In genomic region chr19:41229338-41229737, GRCh38 we compare ENCODE assay signal across 8 cellular contexts. TPM values are rescaled to one million over a fixed set of nuclear protein-coding genes. Genes with fewer than 3 reads are reported as not detected.
DNase-seq lines count a peak whose midpoint lies in the region; ATAC-seq and TF ChIP-seq lines count a peak whose summit lies in the region.
"Not testable (repeated sequence)": the region's sequence is repeated elsewhere in the genome, so short reads cannot be mapped to it uniquely, and the experiment has no call there.
"Had no signal": no experiment of that assay in that cellular context is flagged by ENCODE, and none has a peak within 500 bp of the region (broad histone marks: within the 10 kb centered on the region; RNA-seq: fewer than 3 reads in every experiment).

No MANE protein-coding gene starts in this region.

- peaks cover 17% of the 10 kb centered on the region for H3K36me3 Mint-ChIP-seq in MCF 10A (ENCODE audit: insufficient read depth, unreplicated experiment)

- H3K4me1 ChIP-seq in HCT116 (ENCODE audit: control insufficient read depth in 1 of 2, insufficient read depth in 2 of 2, low read length in 2 of 2) (peaks cover 43 to 62% of the 10 kb centered on the region in 2 experiments), SK-N-SH (ENCODE audit: control insufficient read depth in 1 of 2, insufficient read depth in 2 of 2, low read depth in 1 of 2, low read length in 1 of 2) (peaks cover 0 to 20% of the 10 kb centered on the region in 2 experiments; a peak in 2 of 4 replicates), mesenchymal stem cell (ENCODE audit: control insufficient read depth, insufficient read depth, low read depth, low read length) (peaks cover 27% of the 10 kb centered on the region)

- H3K36me3 ChIP-seq in HCT116 (ENCODE audit: control insufficient read depth in 1 of 2, insufficient read depth in 2 of 2, low read length in 2 of 2) (peaks cover 0 to 24% of the 10 kb centered on the region in 2 experiments; a peak in 2 of 4 replicates), SK-N-SH (replicated peaks in 1 of 2; ENCODE audit: control insufficient read depth in 1 of 2, insufficient read depth in 2 of 2, low read length in 1 of 2) (peaks cover 3 to 60% of the 10 kb centered on the region in 2 experiments), mesenchymal stem cell (ENCODE audit: control insufficient read depth in 1 of 2, insufficient read depth in 2 of 2, low read depth in 1 of 2, low read length in 2 of 2) (peaks cover 61 to 69% of the 10 kb centered on the region in 2 experiments)

- H4K20me1 ChIP-seq in HCT116 (ENCODE audit: insufficient read depth); SK-N-SH (ENCODE audit: insufficient read depth): not testable (repeated sequence)

- ATAC-seq in HCT116: not testable (repeated sequence)

- not testable (repeated sequence) for H3K27ac Mint-ChIP-seq in MCF 10A (ENCODE audit: low read depth, unreplicated experiment)

- not testable (repeated sequence) for H3K4ac ChIP-seq in mesenchymal stem cell (ENCODE audit: low read depth in 1 of 2, low read length in 2 of 2)

- H3K4me3 ChIP-seq in HCT116 (replicated peaks in 1 of 2; ENCODE audit: low read depth in 1 of 2, low read length in 2 of 2); SK-N-SH (ENCODE audit: low read depth in 2 of 2, low read length in 1 of 2); mesenchymal stem cell (ENCODE audit: insufficient read depth in 1 of 2, low read depth in 1 of 2, low read length in 2 of 2): not testable (repeated sequence)

- intact Hi-C loops in HCT116 (cut with micrococcal nuclease): loop anchor here (5.0 kb wide), 1 partner anchor 33 kb away; the partner anchor contains the start of gene HNRNPUL1
- intact Hi-C loops in MCF 10A (cut with micrococcal nuclease): not testable (repeated sequence)

- TF ChIP-seq POLR2A in HCT116 (IDR thresholded peaks at IDR 0.05; ENCODE audit: borderline replicate concordance, extremely low read depth, insufficient read depth, insufficient read length): not testable (repeated sequence)

- peak overlapping the region in 1 of 2 experiments; percentile 73 for H3K18ac ChIP-seq in mesenchymal stem cell (ENCODE audit: low read depth in 1 of 2, low read length in 2 of 2)

- H2BK12ac ChIP-seq in mesenchymal stem cell (ENCODE audit: low read length in 2 of 2): peak overlapping the region in 1 of 2 experiments; percentile 14

- 45% methylated on average over 5 of the region's 5 CpGs for WGBS in SK-N-SH (ENCODE audit: low lambda C conversion rate)
- 65% methylated on average over 5 of the region's 5 CpGs for WGBS in mesenchymal stem cell

- POLR2A ChIA-PET in HCT116 (lab: Charles Lee): interaction anchor here (1.5 kb wide), 1 partner anchor 10 kb away, joined by 6 read pairs; the partner anchor contains the start of gene AXL
- POLR2A ChIA-PET in SK-N-SH (lab: Yijun Ruan, JAX): not testable (repeated sequence)
- POLR2A ChIA-PET in MCF 10A (lab: Yijun Ruan, JAX): interaction anchor here (0.7 to 14.1 kb wide), 5 partner anchors 10 to 33 kb away, joined by 3 to 345 read pairs (median 3); partner anchors contain the start of genes AXL and HNRNPUL1

- not testable (repeated sequence) for H2BK15ac ChIP-seq in mesenchymal stem cell (ENCODE audit: low read depth, poor library complexity, severe bottlenecking)

- H3K4me2 ChIP-seq in HCT116 (ENCODE audit: low read length) (peak overlapping the region; percentile 47), SK-N-SH (peak overlapping the region; percentile 9; the same call in 1 of the 2 replicates)
- H3K4me2 ChIP-seq in mesenchymal stem cell (ENCODE audit: low read length, poor library complexity, severe bottlenecking): not testable (repeated sequence)

- H3K4me1 Mint-ChIP-seq in MCF 10A (ENCODE audit: insufficient read depth, unreplicated experiment): peaks cover 20% of the 10 kb centered on the region

- H4K91ac ChIP-seq in mesenchymal stem cell (ENCODE audit: low read length): not testable (repeated sequence)

- not testable (repeated sequence) for BruUV-seq in HCT116 (replicated peaks; lab: Mats Ljungman, UMichigan); MCF 10A (replicated peaks; lab: Mats Ljungman, UMichigan)

- not testable (repeated sequence) for TF ChIP-seq RAD21 in HCT116 (IDR thresholded peaks at IDR 0.05; ENCODE audit: low read depth); SK-N-SH (IDR thresholded peaks at IDR 0.05; ENCODE audit: low read length)

- not testable (repeated sequence) for H2BK120ac ChIP-seq in mesenchymal stem cell (ENCODE audit: low read depth, low read length)

- not testable (repeated sequence) for H3K9me3 Mint-ChIP-seq in MCF 10A (ENCODE audit: unreplicated experiment)

- not testable (repeated sequence) for TF ChIP-seq CTCF in HCT116 (IDR thresholded peaks at IDR 0.05 in 2 of 3, conservative IDR thresholded peaks at IDR 0.05 in 1 of 3; ENCODE audit: borderline replicate concordance in 1 of 3, insufficient read depth in 1 of 3, low read depth in 2 of 3, low read length in 2 of 3); SK-N-SH (IDR thresholded peaks at IDR 0.05); MCF 10A (IDR thresholded peaks at IDR 0.05; ENCODE audit: unreplicated experiment)

- peaks cover 19% of the 10 kb centered on the region for H3K79me1 ChIP-seq in mesenchymal stem cell (replicated peaks; ENCODE audit: low read length, poor library complexity, severe bottlenecking)

- H3K27me3 ChIP-seq in HCT116 (ENCODE audit: insufficient read depth, low read length); SK-N-SH (ENCODE audit: insufficient read depth); mesenchymal stem cell (ENCODE audit: control insufficient read depth in 1 of 2, insufficient read depth in 1 of 2, low read length in 2 of 2): not testable (repeated sequence)

- not testable (repeated sequence) for H3K23ac ChIP-seq in mesenchymal stem cell (ENCODE audit: low read length in 2 of 2)

- CTCF ChIA-PET in HCT116 (lab: Charles Lee): interaction anchor here (0.8 kb wide), 1 partner anchor 34 kb away, joined by 3 read pairs; the partner anchor contains the start of gene HNRNPUL1
- CTCF ChIA-PET in SK-N-SH (lab: Yijun Ruan, JAX): interaction anchor here (1.0 to 1.1 kb wide), 2 partner anchors 25 to 80 kb away, joined by 3 read pairs; no protein-coding TSS in a partner anchor
- CTCF ChIA-PET in MCF 10A (lab: Yijun Ruan, JAX): interaction anchor here (0.5 to 1.4 kb wide), 2 partner anchors 9 to 30 kb away, joined by 3 to 7 read pairs; partner anchors contain the start of gene AXL

- H3K27ac ChIP-seq in HCT116 (ENCODE audit: low read depth, low read length) (peak overlapping the region; percentile 13; the same call in 1 of the 2 replicates), SK-N-SH (ENCODE audit: low read depth in 2 of 2, low read length in 1 of 2) (peak overlapping the region in 1 of 2 experiments; percentile 14; a peak in 1 of 4 replicates), mesenchymal stem cell (ENCODE audit: low read length, poor library complexity, severe bottlenecking) (peak overlapping the region; percentile 2)

- not testable (repeated sequence) for TF ChIP-seq EP300 in SK-N-SH (IDR thresholded peaks at IDR 0.05; ENCODE audit: borderline replicate concordance in 1 of 2, low read depth in 1 of 2, low read length in 1 of 2)

- not testable (repeated sequence) for H3K9me2 ChIP-seq in HCT116 (ENCODE audit: insufficient read depth); SK-N-SH

- H3K9me3 ChIP-seq in HCT116 (ENCODE audit: control insufficient read depth in 1 of 2, insufficient read depth in 1 of 2, low read depth in 1 of 2, low read length in 2 of 2); SK-N-SH; mesenchymal stem cell (ENCODE audit: control insufficient read depth, low read length): not testable (repeated sequence)

- RAD21 ChIA-PET in HCT116 (lab: Charles Lee; ENCODE audit: low non-redundant PET in 1 of 2, low total read pairs in 2 of 2, uncharacterized antibody in 2 of 2, unreplicated experiment in 2 of 2): not testable (repeated sequence)

- H2AK5ac ChIP-seq in mesenchymal stem cell (ENCODE audit: low read length, severe bottlenecking): peak overlapping the region; percentile 10

- peak overlapping the region in 1 of 2 experiments; percentile 49 for H3K14ac ChIP-seq in mesenchymal stem cell (ENCODE audit: low read length in 2 of 2)

- H3K4me3 Mint-ChIP-seq in MCF 10A (ENCODE audit: unreplicated experiment): not testable (repeated sequence)

- in situ Hi-C loops in Caki2 (cut with HindIII; ENCODE audit: low pct_unique_long_range_greater_than_20kb, low sequenced_read_pairs): not testable (repeated sequence)

- H3K9ac ChIP-seq in HCT116 (ENCODE audit: low read length); SK-N-SH: not testable (repeated sequence)
- H3K9ac ChIP-seq in mesenchymal stem cell (ENCODE audit: low read length): peak overlapping the region; percentile 3

- peak overlapping the region; percentile 35 for H4K8ac ChIP-seq in mesenchymal stem cell (ENCODE audit: low read length)

- DNase-seq in Caki2 (ENCODE audit: low read depth) (peak; percentile 56), NCI-H226 (peak; percentile 43), MCF 10A (ENCODE audit: unreplicated experiment) (peak; percentile 69), fibroblast of peridontal ligament (ENCODE audit: extremely low read depth) (peak; percentile 44), mesenchymal stem cell (peak; percentile 58)
- DNase-seq in HCT116 (ENCODE audit: low read depth, low spot score); SK-N-SH: not testable (repeated sequence)

- not testable (repeated sequence) for H3K79me2 ChIP-seq in HCT116 (ENCODE audit: insufficient read depth, low read length)
- peaks cover 76% of the 10 kb centered on the region for H3K79me2 ChIP-seq in SK-N-SH (ENCODE audit: insufficient read depth)

- not testable (repeated sequence) for H2AFZ ChIP-seq in HCT116 (ENCODE audit: low read depth, low read length, poor library complexity, severe bottlenecking); SK-N-SH (ENCODE audit: low read depth); mesenchymal stem cell (ENCODE audit: low read depth, low read length)

- H3K27me3 Mint-ChIP-seq in MCF 10A (ENCODE audit: insufficient read depth, unreplicated experiment): not testable (repeated sequence)

- not testable (repeated sequence) for H2BK5ac ChIP-seq in mesenchymal stem cell (ENCODE audit: low read depth, low read length, poor library complexity, severe bottlenecking)

- peaks cover 44% of the 10 kb centered on the region for H3F3A ChIP-seq in SK-N-SH (replicated peaks; ENCODE audit: insufficient read depth)

RNA-seq across cellular contexts. Expression of gene AXL, which starts 10.3 kb away (rescaled TPM):
- 349 and 418 TPM in 2 replicates for total RNA-seq in Caki2 (2014; rRNA removed; shearing (Covaris generic); ENCODE audit: low replicate concordance)
- 47.4 TPM for total RNA-seq in HCT116 (2021; ENCODE audit: unreplicated experiment)
- polyA plus RNA-seq in HCT116 (2012): 48.4 and 49.6 TPM in 2 replicates
- 78.8 and 82.6 TPM in 2 replicates for polyA plus RNA-seq in SK-N-SH (2012; rRNA removed)
- 47.4 and 58.0 TPM in 2 replicates for polyA plus RNA-seq in SK-N-SH (2012; cell fraction: cytosol; rRNA removed)
- polyA plus RNA-seq in SK-N-SH (2012; cell fraction: nucleus; rRNA removed): 71.7 and 77.3 TPM in 2 replicates
- total RNA-seq in MCF 10A (2022): 136 and 165 TPM in 2 replicates
- 91.5 TPM for polyA plus RNA-seq in mesenchymal stem cell (2013, experiment 1 of 2)
- 89.9 TPM for polyA plus RNA-seq in mesenchymal stem cell (2013, experiment 2 of 2)

RNA-seq across cellular contexts. Expression of gene HNRNPUL1, which starts 34.8 kb away (rescaled TPM):
- total RNA-seq in Caki2 (2014; rRNA removed; shearing (Covaris generic); ENCODE audit: low replicate concordance): 136 and 137 TPM in 2 replicates
- total RNA-seq in HCT116 (2021; ENCODE audit: unreplicated experiment): 201 TPM
- 122 and 130 TPM in 2 replicates for polyA plus RNA-seq in HCT116 (2012)
- 34.2 and 41.5 TPM in 2 replicates for polyA plus RNA-seq in SK-N-SH (2012; rRNA removed)
- polyA plus RNA-seq in SK-N-SH (2012; cell fraction: cytosol; rRNA removed): 32.5 and 33.9 TPM in 2 replicates
- 35.8 and 43.2 TPM in 2 replicates for polyA plus RNA-seq in SK-N-SH (2012; cell fraction: nucleus; rRNA removed)
- 179 and 204 TPM in 2 replicates for total RNA-seq in MCF 10A (2022)
- 178 TPM for polyA plus RNA-seq in mesenchymal stem cell (2013, experiment 1 of 2)
- polyA plus RNA-seq in mesenchymal stem cell (2013, experiment 2 of 2): 179 TPM

RNA-seq across cellular contexts. Expression of gene CYP2S1, which starts 36.3 kb away (rescaled TPM):
- 10.6 and 40.2 TPM in 2 replicates for total RNA-seq in Caki2 (2014; rRNA removed; shearing (Covaris generic); ENCODE audit: low replicate concordance)
- 17.6 TPM for total RNA-seq in HCT116 (2021; ENCODE audit: unreplicated experiment)
- polyA plus RNA-seq in HCT116 (2012): 21.8 TPM in 2 replicates
- polyA plus RNA-seq in SK-N-SH (2012; rRNA removed): 0.50 and 0.67 TPM in 2 replicates
- 0.67 and 0.73 TPM in 2 replicates for polyA plus RNA-seq in SK-N-SH (2012; cell fraction: cytosol; rRNA removed)
- polyA plus RNA-seq in SK-N-SH (2012; cell fraction: nucleus; rRNA removed): 0.98 and 0.99 TPM in 2 replicates
- total RNA-seq in MCF 10A (2022): not detected in 2 replicates
- polyA plus RNA-seq in mesenchymal stem cell (2013, experiment 1 of 2): 19.0 TPM
- polyA plus RNA-seq in mesenchymal stem cell (2013, experiment 2 of 2): 18.5 TPM
- total RNA-seq: SJCRH30 had no signal

Comparison
In these comparisons a context has a peak if more than half of its experiments do, and no peak if none do; other contexts are left out.
1. RNA of gene CYP2S1, which starts 36.3 kb away (total RNA-seq): 17.6 TPM in HCT116 (single experiment) and 10.6 to 40.2 TPM in Caki2; not detected in MCF 10A; every median in the first group is over 10 times any median in the second.